In genomic region chr6:6788394-6789020, GRCh38 we compare ENCODE assay signal across 8 cellular contexts.
DNase-seq lines count a peak whose midpoint lies in the region; ATAC-seq, FAIRE-seq and TF ChIP-seq lines count a peak whose summit lies in the region.

No MANE protein-coding gene starts in this region.

- no peaks in the 10 kb centered on the region for H3K9me2 ChIP-seq in OCI-LY1 (ENCODE audit: low read depth, low read length)

- no peaks in the 10 kb centered on the region for H3F3A ChIP-seq in OCI-LY1 (ENCODE audit: insufficient read depth, low read length)

- no peaks in the 10 kb centered on the region for H3K79me2 ChIP-seq in OCI-LY1 (ENCODE audit: insufficient read depth, low read length)

- POLR2A ChIA-PET in HEK293 (lab: Yijun Ruan, JAX), result no interaction called here

- CTCF ChIA-PET in HEK293 (lab: Yijun Ruan, JAX), result interaction anchor here (0.5 to 1.6 kb wide), 7 partner anchors 11 to 486 kb away, joined by 3 to 4 read pairs (median 3); no protein-coding TSS in a partner anchor

- peaks cover 5% of the 10 kb centered on the region; the same call in 1 of the 2 replicates for H3K4me1 ChIP-seq in HEK293 (ENCODE audit: control insufficient read depth, insufficient read depth, low read length)
- H3K4me1 ChIP-seq in OCI-LY1 (ENCODE audit: insufficient read depth, low read length, severe bottlenecking), result no peaks in the 10 kb centered on the region
- H3K4me1 ChIP-seq in HAP-1, result no peaks in the 10 kb centered on the region

- DNase-seq in DMS53 (lab: John Stamatoyannopoulos, UW) (peak; percentile 55), fibroblast of the aortic adventitia (ENCODE audit: low read depth) (no peak), midbrain (lab: John Stamatoyannopoulos, UW) (no peak), RCC 7860 (ENCODE audit: low spot score) (no peak), HAP-1 (ENCODE audit: low spot score in 2 of 2) (no peak)

- TF ChIP-seq CTCF in HEK293 (tag by site-specific recombination; IDR thresholded peaks at IDR 0.05), result no peak
- TF ChIP-seq CTCF in OCI-LY1 (IDR thresholded peaks at IDR 0.05; ENCODE audit: low read length), result peak; percentile 66
- TF ChIP-seq CTCF in fibroblast of the aortic adventitia (IDR thresholded peaks at IDR 0.05; ENCODE audit: insufficient read depth, low read length), result peak; percentile 40

- no peak for ATAC-seq in HG03135 (IDR thresholded peaks at IDR 0.05; ENCODE audit: unreplicated experiment)

- H3K36me3 ChIP-seq in HEK293 (ENCODE audit: control insufficient read depth in 2 of 2, insufficient read depth in 1 of 2, low read length in 2 of 2), result no peaks in the 10 kb centered on the region
- no peaks in the 10 kb centered on the region for H3K36me3 ChIP-seq in OCI-LY1 (ENCODE audit: insufficient read depth, low read length)
- no peaks in the 10 kb centered on the region for H3K36me3 ChIP-seq in HAP-1 (replicated peaks)

- in situ Hi-C loops in HAP-1 (cut with MboI; ENCODE audit: low sequenced_read_pairs), result no loop called here

- H3K4me3 ChIP-seq in HEK293 (ENCODE audit: low read depth, low read length) (no peak overlapping the region), OCI-LY1 (ENCODE audit: low read depth, low read length, poor library complexity, severe bottlenecking) (no peak overlapping the region), fibroblast of the aortic adventitia (ENCODE audit: low read depth, low read length) (no peak overlapping the region), HAP-1 (no peak overlapping the region)

- H3K27me3 ChIP-seq in OCI-LY1 (ENCODE audit: insufficient read depth, low read length), result no peaks in the 10 kb centered on the region; the same call in 1 of the 2 replicates
- H3K27me3 ChIP-seq in HAP-1 (ENCODE audit: low read depth), result peaks cover 2% of the 10 kb centered on the region; the same call in 1 of the 2 replicates

- H3K27ac ChIP-seq in HEK293 (ENCODE audit: extremely low read depth, low read depth, low read length), result no peak overlapping the region
- no peak overlapping the region for H3K27ac ChIP-seq in OCI-LY1 (ENCODE audit: low read depth, low read length, poor library complexity, severe bottlenecking)

- H2AFZ ChIP-seq in OCI-LY1 (ENCODE audit: low read length), result no peak overlapping the region

- no peak for FAIRE-seq in RCC 7860 (lab: Jason Lieb, UNC)

- H3K4me2 ChIP-seq in OCI-LY1 (ENCODE audit: low read length), result no peak overlapping the region

- no peaks in the 10 kb centered on the region for H4K20me1 ChIP-seq in OCI-LY1 (ENCODE audit: insufficient read depth, low read length)

- no peak overlapping the region for H3K9ac ChIP-seq in OCI-LY1 (ENCODE audit: low read length)

- H3K9me3 ChIP-seq in HEK293 (ENCODE audit: control insufficient read depth, insufficient read depth, low read depth, low read length) (no peaks in the 10 kb centered on the region), OCI-LY1 (ENCODE audit: low read length) (no peaks in the 10 kb centered on the region), HAP-1 (no peaks in the 10 kb centered on the region)

TF ChIP-seq in HEK293, 187 proteins besides CTCF, POLR2A, EP300 and RAD21:
- TF ChIP-seq ZSCAN5A (tag by site-specific recombination; IDR thresholded peaks at IDR 0.05), result no peak
- TF ChIP-seq ZNF785 (tag by site-specific recombination; IDR thresholded peaks at IDR 0.05), result peak; percentile 94
